Comparison of ENCODE assay signal across 18 cellular contexts in the genomic region with DNA sequence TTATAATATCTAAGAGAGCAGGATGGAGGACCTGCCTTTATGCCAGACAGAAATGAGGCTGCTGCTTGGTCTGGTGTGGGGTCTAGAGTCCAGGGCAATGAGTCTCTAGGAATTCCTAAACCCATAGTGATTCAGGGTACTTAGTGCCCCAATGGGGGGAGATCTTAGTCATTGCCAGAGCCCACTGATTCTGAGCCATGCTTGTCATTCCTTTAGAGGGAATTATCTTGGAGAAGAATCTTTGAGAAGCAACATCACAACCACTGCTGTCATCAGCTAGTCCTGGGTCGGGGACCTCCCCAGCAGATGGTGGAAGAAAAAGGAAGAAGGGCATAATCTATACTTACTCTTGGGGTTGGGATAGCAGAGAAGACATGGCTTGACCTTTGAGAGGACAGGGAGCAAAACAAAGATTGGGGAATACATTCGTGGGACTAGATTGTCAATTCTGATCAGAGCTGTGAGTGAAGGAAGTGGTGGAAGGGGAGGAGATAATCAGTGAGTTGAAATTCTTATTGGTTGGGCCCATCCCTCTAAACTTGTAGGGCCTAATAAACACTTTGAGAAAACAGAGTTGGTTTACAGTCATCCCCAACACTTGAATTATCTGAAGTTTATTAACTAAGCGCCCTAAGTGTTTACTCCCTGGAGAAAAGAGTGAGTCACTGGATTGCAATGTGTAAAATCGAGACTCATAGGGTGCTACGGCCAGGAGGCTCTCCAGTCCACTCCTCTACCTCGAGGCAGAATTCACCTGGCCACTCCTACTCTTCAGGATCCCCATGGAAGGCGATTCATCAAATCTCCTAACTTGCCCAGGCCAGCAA. TPM values are rescaled to one million over a fixed set of nuclear protein-coding genes. Genes with fewer than 3 reads are reported as not detected.
DNase-seq lines count a peak whose midpoint lies in the region; ATAC-seq and TF ChIP-seq lines count a peak whose summit lies in the region.
"Had no signal": no experiment of that assay in that cellular context is flagged by ENCODE, and none has a peak within 500 bp of the region (broad histone marks: within the 10 kb centered on the region; RNA-seq: fewer than 3 reads in every experiment).

No MANE protein-coding gene starts in this region.

- H3K9me2 ChIP-seq in PC-3 (replicated peaks; ENCODE audit: low read length) = no peaks in the 10 kb centered on the region

- H3K4me1 Mint-ChIP-seq in activated T-cell treated with anti-CD3 and anti-CD28 coated beads, Interleukin-2, amount 50 U/mL, for 24 hours (ENCODE audit: low read depth) = peaks cover 11% of the 10 kb centered on the region
- H3K4me1 Mint-ChIP-seq in nephron progenitor cell = no peaks in the 10 kb centered on the region

- H4K20me1 ChIP-seq in PC-3 (ENCODE audit: low read length) = no peaks in the 10 kb centered on the region

- H3K36me3 Mint-ChIP-seq in activated T-cell treated with anti-CD3 and anti-CD28 coated beads, Interleukin-2, amount 50 U/mL, for 24 hours (ENCODE audit: low read depth) = no peaks in the 10 kb centered on the region
- H3K36me3 Mint-ChIP-seq in nephron progenitor cell (ENCODE audit: low read depth) = no peaks in the 10 kb centered on the region
- H3K36me3 Mint-ChIP-seq: activated CD8-positive, alpha-beta memory T cell treated with anti-CD3 and anti-CD28 coated beads, Interleukin-2, amount 10 ng/mL, durations not matched to agents 7 days and 5 days; activated naive CD8-positive, alpha-beta T cell had no signal

- no peaks in the 10 kb centered on the region for H3K9me3 ChIP-seq in PC-3 (ENCODE audit: low read length)
- H3K9me3 ChIP-seq: left ventricle myocardium inferior, upper lobe of left lung had no signal

- peak; percentile 57 for DNase-seq in AG10803 (ENCODE audit: low read depth)
- DNase-seq in PC-3 = peak; percentile 92
- DNase-seq in foreskin keratinocyte = peak; percentile 67 to 88
- no peak for DNase-seq in activated T-cell treated with anti-CD3 and anti-CD28 coated beads, Interleukin-2, amount 50 U/mL, for 24 hours
- no peak for DNase-seq in nephron progenitor cell
- DNase-seq: activated CD8-positive, alpha-beta memory T cell treated with anti-CD3 and anti-CD28 coated beads, Interleukin-2, amount 10 ng/mL, durations not matched to agents 7 days and 5 days; DND-41; left ventricle myocardium inferior; NCI-H1105; NCI-H524; small intestine had no signal

- no peaks in the 10 kb centered on the region for H3K79me2 ChIP-seq in PC-3 (ENCODE audit: low read length)

- POLR2A ChIA-PET in PC-3 (lab: Charles Lee; ENCODE audit: unreplicated experiment) = no interaction called here

- no peak for TF ChIP-seq CTCF in AG10803 (conservative IDR thresholded peaks at IDR 0.05; ENCODE audit: low read length)
- TF ChIP-seq CTCF in PC-3 (conservative IDR thresholded peaks at IDR 0.05; ENCODE audit: low read depth, low read length) = no peak
- no peak for TF ChIP-seq CTCF in foreskin keratinocyte (conservative IDR thresholded peaks at IDR 0.05)
- TF ChIP-seq CTCF in nephron progenitor cell (IDR thresholded peaks at IDR 0.05) = no peak

- BruUV-seq in PC-3 (replicated peaks; lab: Mats Ljungman, UMichigan) = no TSS peak

- H3K27ac ChIP-seq in PC-3 (ENCODE audit: low read length) = peak overlapping the region; percentile 89
- no peak overlapping the region for H3K27ac ChIP-seq in foreskin keratinocyte
- H3K27ac ChIP-seq: coronary artery, left ventricle myocardium inferior, upper lobe of left lung had no signal

- H3K36me3 ChIP-seq in PC-3 (ENCODE audit: low read depth, low read length) = no peaks in the 10 kb centered on the region
- H3K36me3 ChIP-seq: left ventricle myocardium inferior, upper lobe of left lung had no signal

- H3K9me3 Mint-ChIP-seq in activated T-cell treated with anti-CD3 and anti-CD28 coated beads, Interleukin-2, amount 50 U/mL, for 24 hours = no peaks in the 10 kb centered on the region
- H3K9me3 Mint-ChIP-seq in nephron progenitor cell = no peaks in the 10 kb centered on the region

- no peak overlapping the region for H3K4me3 ChIP-seq in AG10803 (ENCODE audit: low read length)
- no peak overlapping the region for H3K4me3 ChIP-seq in PC-3 (ENCODE audit: low read length)
- H3K4me3 ChIP-seq: coronary artery, left ventricle myocardium inferior, upper lobe of left lung had no signal

- no peaks in the 10 kb centered on the region for H3K27me3 ChIP-seq in PC-3 (ENCODE audit: low read length)
- peaks cover 4% of the 10 kb centered on the region for H3K27me3 ChIP-seq in foreskin keratinocyte
- H3K27me3 ChIP-seq: upper lobe of left lung had no signal

- intact Hi-C loops in PC-3 (cut with micrococcal nuclease) = no loop called here

- no peak overlapping the region for H3K4me3 Mint-ChIP-seq in activated T-cell treated with anti-CD3 and anti-CD28 coated beads, Interleukin-2, amount 50 U/mL, for 24 hours
- no peak overlapping the region for H3K4me3 Mint-ChIP-seq in nephron progenitor cell
- H3K4me3 Mint-ChIP-seq: activated CD8-positive, alpha-beta memory T cell treated with anti-CD3 and anti-CD28 coated beads, Interleukin-2, amount 10 ng/mL, durations not matched to agents 7 days and 5 days; activated naive CD8-positive, alpha-beta T cell had no signal

- H2AFZ ChIP-seq in PC-3 (ENCODE audit: low read length) = no peak overlapping the region

- no peaks in the 10 kb centered on the region for H3F3A ChIP-seq in PC-3 (ENCODE audit: low read length, unreplicated experiment)

- H3K4me2 ChIP-seq in PC-3 (ENCODE audit: low read length) = peak overlapping the region; percentile 51

- peak; percentile 77 for ATAC-seq in PC-3
- peak; percentile 76 for ATAC-seq in foreskin keratinocyte
- ATAC-seq in HG02840 (IDR thresholded peaks at IDR 0.05; ENCODE audit: low FRiP score, unreplicated experiment) = no peak
- ATAC-seq: activated CD8-positive, alpha-beta memory T cell treated with anti-CD3 and anti-CD28 coated beads, Interleukin-2, amount 10 ng/mL, durations not matched to agents 7 days and 5 days; Right ventricle myocardium inferior had no signal

- CTCF ChIA-PET in PC-3 (lab: Charles Lee) = no interaction called here

- H3K27me3 Mint-ChIP-seq in activated T-cell treated with anti-CD3 and anti-CD28 coated beads, Interleukin-2, amount 50 U/mL, for 24 hours = no peaks in the 10 kb centered on the region
- peaks cover 14% of the 10 kb centered on the region for H3K27me3 Mint-ChIP-seq in nephron progenitor cell (ENCODE audit: low read depth, poor library complexity)
- H3K27me3 Mint-ChIP-seq: activated naive CD8-positive, alpha-beta T cell had no signal

- peak overlapping the region; percentile 47 for H3K9ac ChIP-seq in PC-3 (ENCODE audit: low read length)

- H3K27ac Mint-ChIP-seq in activated T-cell treated with anti-CD3 and anti-CD28 coated beads, Interleukin-2, amount 50 U/mL, for 24 hours = no peak overlapping the region
- no peak overlapping the region for H3K27ac Mint-ChIP-seq in nephron progenitor cell
- H3K27ac Mint-ChIP-seq: activated CD8-positive, alpha-beta memory T cell treated with anti-CD3 and anti-CD28 coated beads, Interleukin-2, amount 10 ng/mL, durations not matched to agents 7 days and 5 days; activated naive CD8-positive, alpha-beta T cell had no signal

- H3K4me1 ChIP-seq in PC-3 (ENCODE audit: insufficient read depth, low read length) (peaks cover 67% of the 10 kb centered on the region), foreskin keratinocyte (peaks cover 23% of the 10 kb centered on the region)
- H3K4me1 ChIP-seq: left ventricle myocardium inferior had no signal

RNA-seq across cellular contexts. Expression of a gene that starts 3.0 kb away (rescaled TPM):
- 0.17 and 0.33 TPM in 2 replicates for total RNA-seq in PC-3 (2014; rRNA removed)
- total RNA-seq in foreskin keratinocyte = not detected in 2 replicates
- not detected in 2 replicates for polyA plus RNA-seq in foreskin keratinocyte
- total RNA-seq: activated CD8-positive, alpha-beta memory T cell treated with anti-CD3 and anti-CD28 coated beads, Interleukin-2, amount 10 ng/mL, durations not matched to agents 7 days and 5 days; frontal cortex; left ventricle myocardium inferior; Right ventricle myocardium inferior; upper lobe of left lung had no signal
- polyA plus RNA-seq: AG04450, small intestine had no signal

RNA-seq across cellular contexts. Expression of a gene that starts 15.0 kb away (rescaled TPM):
- total RNA-seq in PC-3 (2014; rRNA removed) (20.7 and 23.0 TPM in 2 replicates), foreskin keratinocyte (0.11 TPM in 1 of 2 replicates, not detected in the other)
- polyA plus RNA-seq in foreskin keratinocyte = 0.03 and 0.06 TPM in 2 replicates
- total RNA-seq: activated CD8-positive, alpha-beta memory T cell treated with anti-CD3 and anti-CD28 coated beads, Interleukin-2, amount 10 ng/mL, durations not matched to agents 7 days and 5 days; frontal cortex; left ventricle myocardium inferior; Right ventricle myocardium inferior had no signal

RNA-seq across cellular contexts. Expression of a gene that starts 21.7 kb away (rescaled TPM):
- total RNA-seq in PC-3 (2014; rRNA removed) = not detected in 2 replicates
- total RNA-seq in foreskin keratinocyte = 0.48 TPM in 1 of 2 replicates, not detected in the other
- polyA plus RNA-seq in foreskin keratinocyte = 0.74 TPM in 1 of 2 replicates, not detected in the other
- total RNA-seq: activated CD8-positive, alpha-beta memory T cell treated with anti-CD3 and anti-CD28 coated beads, Interleukin-2, amount 10 ng/mL, durations not matched to agents 7 days and 5 days; frontal cortex; left ventricle myocardium inferior; Right ventricle myocardium inferior; upper lobe of left lung had no signal
- polyA plus RNA-seq: AG04450, small intestine had no signal

RNA-seq across cellular contexts. Expression of a gene that starts 35.2 kb away (rescaled TPM):
- total RNA-seq in PC-3 (2014; rRNA removed) (0.46 TPM in 1 of 2 replicates, not detected in the other), foreskin keratinocyte (not detected in 2 replicates)
- polyA plus RNA-seq in foreskin keratinocyte = not detected in 2 replicates
- total RNA-seq: frontal cortex, left ventricle myocardium inferior, Right ventricle myocardium inferior had no signal

RNA-seq across cellular contexts. Expression of a gene that starts 49.9 kb away (rescaled TPM):
- total RNA-seq in PC-3 (2014; rRNA removed) (0.12 and 0.15 TPM in 2 replicates), foreskin keratinocyte (0.32 and 0.58 TPM in 2 replicates)
- 0.10 and 0.17 TPM in 2 replicates for polyA plus RNA-seq in foreskin keratinocyte
- total RNA-seq: activated CD8-positive, alpha-beta memory T cell treated with anti-CD3 and anti-CD28 coated beads, Interleukin-2, amount 10 ng/mL, durations not matched to agents 7 days and 5 days; frontal cortex; left ventricle myocardium inferior; Right ventricle myocardium inferior had no signal
- polyA plus RNA-seq: AG04450 had no signal

Comparison
In these comparisons a context has a peak if more than half of its experiments do, and no peak if none do; other contexts are left out.
1. DNase-seq: peak in AG10803 (single experiment), PC-3 (single experiment) and foreskin keratinocyte (2 of 2); none in activated T-cell treated with anti-CD3 and anti-CD28 coated beads, Interleukin-2, amount 50 U/mL, for 24 hours (single experiment) and nephron progenitor cell (single experiment).
2. RNA of a gene that starts 15.0 kb away (total RNA-seq): 20.7 to 23.0 TPM in PC-3; 0.11 TPM in foreskin keratinocyte; every median in the first group is over 10 times any median in the second.